Comparison of ENCODE assay signal across 1 cellular context in genomic region chr4:443520-444038, GRCh38.
TF ChIP-seq lines count a peak whose summit lies in the region.

No MANE protein-coding gene starts in this region.

TF ChIP-seq in HepG2, 621 proteins besides CTCF, POLR2A, EP300 and RAD21:
- TF ChIP-seq ZNF274 (CRISPR knock-in tag; IDR thresholded peaks at IDR 0.05), result peak; percentile 97; the same call in 1 of the 2 replicates
- TF ChIP-seq SETDB1 (CRISPR knock-in tag; IDR thresholded peaks at IDR 0.05; ENCODE audit: borderline replicate concordance), result 0 out of 2 replicates have a peak, but pooled peaks have one; percentile 4
